9 cellular contexts compared by ENCODE assay signal in genomic region chr6:106103728-106104109, GRCh38. TPM values are rescaled to one million over a fixed set of nuclear protein-coding genes. Genes with fewer than 3 reads are reported as not detected.
DNase-seq lines count a peak whose midpoint lies in the region; ATAC-seq and TF ChIP-seq lines count a peak whose summit lies in the region.
"Had no signal": no experiment of that assay in that cellular context is flagged by ENCODE, and none has a peak within 500 bp of the region (broad histone marks: within the 10 kb centered on the region; RNA-seq: fewer than 3 reads in every experiment).

No MANE protein-coding gene starts in this region.

- peaks cover 14% of the 10 kb centered on the region for H3K27me3 Mint-ChIP-seq in activated naive CD8-positive, alpha-beta T cell treated with anti-CD3 and anti-CD28 coated beads, Interleukin-2, amount 50 U/mL, for 24 hours

- intact Hi-C loops in spleen (cut with DNase I; ENCODE audit: low total_unique reads) = loop anchor here (10.0 kb wide), 1 partner anchor 121 kb away; no protein-coding TSS in a partner anchor

- no peaks in the 10 kb centered on the region for H3K27me3 ChIP-seq in spleen (replicated peaks in 1 of 7)

- H3K4me3 Mint-ChIP-seq in activated naive CD8-positive, alpha-beta T cell treated with anti-CD3 and anti-CD28 coated beads, Interleukin-2, amount 50 U/mL, for 24 hours = peak overlapping the region; percentile 86

- peak overlapping the region; percentile 61 for H3K27ac Mint-ChIP-seq in activated naive CD8-positive, alpha-beta T cell treated with anti-CD3 and anti-CD28 coated beads, Interleukin-2, amount 50 U/mL, for 24 hours

- peaks cover 44% of the 10 kb centered on the region for H3K36me3 Mint-ChIP-seq in activated naive CD8-positive, alpha-beta T cell treated with anti-CD3 and anti-CD28 coated beads, Interleukin-2, amount 50 U/mL, for 24 hours (ENCODE audit: low read depth)

- no peaks in the 10 kb centered on the region for H3K9me3 Mint-ChIP-seq in activated naive CD8-positive, alpha-beta T cell treated with anti-CD3 and anti-CD28 coated beads, Interleukin-2, amount 50 U/mL, for 24 hours

- peak; percentile 47 for ATAC-seq in activated naive CD8-positive, alpha-beta T cell treated with anti-CD3 and anti-CD28 coated beads, Interleukin-2, amount 50 U/mL, for 24 hours
- ATAC-seq in HG02884 (IDR thresholded peaks at IDR 0.05; ENCODE audit: unreplicated experiment) = no peak

- 36 to 47% (median 40%) methylated on average over 9 of the region's 9 CpGs for WGBS in spleen, 5 donors

- H3K4me1 ChIP-seq in spleen = peaks cover 7 to 86% (median 45%) of the 10 kb centered on the region in 6 donors
- H3K4me1 ChIP-seq: parathyroid adenoma had no signal

- H3K4me3 ChIP-seq in spleen = peak overlapping the region in 6 of 8 donors; percentile 13 to 72 (median 44)

- TF ChIP-seq POLR2A in spleen (IDR thresholded peaks at IDR 0.05) = no peak

- H3K9me3 ChIP-seq in KOPT-K1 (ENCODE audit: insufficient read depth, low read length, poor library complexity, severe bottlenecking) = no peaks in the 10 kb centered on the region
- no peaks in the 10 kb centered on the region for H3K9me3 ChIP-seq in spleen

- peak; percentile 53 for DNase-seq in stimulated activated CD4-positive, alpha-beta T cell treated with anti-CD3 and anti-CD28 coated beads, Interleukin-15, amount 100 ng/mL, for 24 hours
- no peak for DNase-seq in stimulated activated CD4-positive, alpha-beta T cell treated with anti-CD3 and anti-CD28 coated beads, Interleukin-2, amount 100 ng/mL, for 48 hours
- no peak for DNase-seq in activated naive CD8-positive, alpha-beta T cell treated with anti-CD3 and anti-CD28 coated beads, Interleukin-2, amount 50 U/mL, for 24 hours
- no peak for DNase-seq in spleen
- no peak for DNase-seq in dermis blood vessel endothelial cell
- DNase-seq in NCI-H1417 treated with DMSO at 0.1 percent for 48 hours (lab: John Stamatoyannopoulos, UW) = no peak

- peaks cover 87% of the 10 kb centered on the region for H3K4me1 Mint-ChIP-seq in activated naive CD8-positive, alpha-beta T cell treated with anti-CD3 and anti-CD28 coated beads, Interleukin-2, amount 50 U/mL, for 24 hours

- no peak for TF ChIP-seq CTCF in spleen (IDR thresholded peaks at IDR 0.05 in 8 of 11, conservative IDR thresholded peaks at IDR 0.05 in 3 of 11)

- H3K27ac ChIP-seq in KOPT-K1 (ENCODE audit: low read depth, low read length, poor library complexity, severe bottlenecking) = peak overlapping the region; percentile 23
- peak overlapping the region in 7 of 8 donors; percentile 1 to 96 (median 94) for H3K27ac ChIP-seq in spleen
- H3K27ac ChIP-seq: parathyroid adenoma had no signal

- no peaks in the 10 kb centered on the region for H3K36me3 ChIP-seq in KOPT-K1 (ENCODE audit: insufficient read depth, low read length)
- peaks cover 0 to 72% (median 30%) of the 10 kb centered on the region in 6 donors for H3K36me3 ChIP-seq in spleen

RNA-seq across cellular contexts. Expression of gene PRDM1, which starts 17.6 kb away (rescaled TPM):
- 10 to 100 TPM; 35.7 to 63.7 (median 45.4) TPM for total RNA-seq in spleen
- 1 to 10 TPM; 2.2 to 3.7 (median 2.5) TPM for polyA plus RNA-seq in spleen
- total RNA-seq in dermis blood vessel endothelial cell = 1.4 and 9.5 TPM in 2 replicates
